Comparison of ENCODE assay signal across 1 cellular context in the genomic region with DNA sequence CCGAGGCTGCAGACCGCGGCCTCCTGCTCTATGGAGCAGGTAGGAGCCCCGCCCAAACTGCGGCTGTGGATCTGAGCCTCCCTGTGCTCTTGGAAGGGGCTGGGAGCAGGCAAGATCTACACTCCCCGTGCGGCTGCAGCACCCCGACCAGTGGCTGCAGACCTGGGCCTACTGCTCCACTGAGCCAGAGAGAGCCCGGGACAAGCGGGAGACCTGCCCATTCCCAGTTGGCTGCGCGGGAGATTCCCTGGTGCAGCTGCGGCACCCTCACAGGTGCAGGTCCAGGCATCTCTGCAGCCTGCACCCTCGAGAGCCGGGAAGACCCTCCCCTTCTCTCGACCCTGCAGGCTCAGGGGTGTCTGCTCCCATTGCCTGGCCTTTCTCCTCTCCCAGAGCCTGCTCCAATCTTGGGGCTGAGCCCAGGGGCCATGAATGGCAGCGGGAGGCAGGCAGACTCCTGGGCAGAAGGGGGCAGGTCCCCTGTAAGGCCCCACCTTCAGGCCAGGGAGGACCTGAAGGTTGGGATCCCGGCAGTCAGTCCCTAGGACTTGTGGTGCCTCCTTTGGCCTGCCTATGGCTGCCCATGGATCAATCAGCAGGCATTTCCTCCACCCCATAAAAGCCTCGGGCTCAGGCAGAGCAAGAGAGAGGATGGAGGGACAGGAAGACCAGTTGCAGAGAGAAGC.
TF ChIP-seq lines count a peak whose summit lies in the region.

No MANE protein-coding gene starts in this region.

TF ChIP-seq in liver, 16 proteins besides CTCF, POLR2A, EP300 and RAD21 (continued from another document):
- TF ChIP-seq REST (IDR thresholded peaks at IDR 0.05) (peak; percentile 26), YY1 (IDR thresholded peaks at IDR 0.05) (peak; percentile 80)
TF ChIP-seq in liver: peak in this region for 2.
